ENCODE assay signal across 15 cellular contexts in genomic region chr18:13623348-13623747, GRCh38.
"Had no signal": no experiment of that assay in that cellular context is flagged by ENCODE, and none has a peak within 500 bp of the region (broad histone marks: within the 10 kb centered on the region; RNA-seq: fewer than 3 reads in every experiment).

No MANE protein-coding gene starts in this region.

- H3K36me3 ChIP-seq: SJSA1 had no signal

- H3K27ac Mint-ChIP-seq: activated CD4-positive, alpha-beta memory T cell treated with anti-CD3 and anti-CD28 coated beads for 36 hours; activated naive CD4-positive, alpha-beta T cell treated with anti-CD3 and anti-CD28 coated beads, Interleukin-2, amount 50 U/mL, for 24 hours; activated T-helper 2 cell treated with anti-CD3 and anti-CD28 coated beads, Interferon-gamma antibody, Interleukin-2, Interleukin-4, amounts not matched to agents 10 μg/mL and 5 μg/mL and 100 μg/mL, durations not matched to agents 14 hours and 24 hours and 36 hours had no signal

- ATAC-seq: body of pancreas had no signal

- H3K4me1 Mint-ChIP-seq: activated naive CD4-positive, alpha-beta T cell treated with anti-CD3 and anti-CD28 coated beads, Interleukin-2, amount 50 U/mL, for 24 hours had no signal

- H3K9me3 Mint-ChIP-seq: activated CD4-positive, alpha-beta memory T cell treated with anti-CD3 and anti-CD28 coated beads for 36 hours; activated naive CD4-positive, alpha-beta T cell treated with anti-CD3 and anti-CD28 coated beads, Interleukin-2, amount 50 U/mL, for 24 hours; activated T-helper 2 cell treated with anti-CD3 and anti-CD28 coated beads, Interferon-gamma antibody, Interleukin-2, Interleukin-4, amounts not matched to agents 10 μg/mL and 5 μg/mL and 100 μg/mL, durations not matched to agents 14 hours and 24 hours and 36 hours; naive B cell had no signal

- H3K27ac ChIP-seq: body of pancreas, epithelial cell of prostate, SJSA1 had no signal

- H3K4me1 ChIP-seq: body of pancreas, SJSA1 had no signal

- DNase-seq: activated CD4-positive, alpha-beta memory T cell treated with anti-CD3 and anti-CD28 coated beads for 36 hours; activated CD4-positive, alpha-beta T cell treated with anti-CD3 and anti-CD28 coated beads for 1 hour; activated CD8-positive, alpha-beta memory T cell treated with anti-CD3 and anti-CD28 coated beads, Interleukin-2, amount 50 U/mL, for 48 hours; effector memory CD4-positive, alpha-beta T cell; kidney; midbrain; naive B cell; small intestine; T-helper 9 cell; trophoblast cell had no signal

- H3K36me3 Mint-ChIP-seq: naive B cell had no signal

- H3K27me3 Mint-ChIP-seq: activated CD4-positive, alpha-beta memory T cell treated with anti-CD3 and anti-CD28 coated beads for 36 hours; activated naive CD4-positive, alpha-beta T cell treated with anti-CD3 and anti-CD28 coated beads, Interleukin-2, amount 50 U/mL, for 24 hours; naive B cell had no signal

- H3K4me3 Mint-ChIP-seq: activated CD4-positive, alpha-beta memory T cell treated with anti-CD3 and anti-CD28 coated beads for 36 hours; activated naive CD4-positive, alpha-beta T cell treated with anti-CD3 and anti-CD28 coated beads, Interleukin-2, amount 50 U/mL, for 24 hours; naive B cell had no signal

- H3K27me3 ChIP-seq: body of pancreas, SJSA1 had no signal

- H3K9me3 ChIP-seq: body of pancreas, SJSA1 had no signal

- H3K4me3 ChIP-seq: body of pancreas, SJSA1 had no signal
